In genomic region chr6:109840796-109841195, GRCh38 we compare ENCODE assay signal across 27 cellular contexts.
"Had no signal": no experiment of that assay in that cellular context is flagged by ENCODE, and none has a peak within 500 bp of the region (broad histone marks: within the 10 kb centered on the region; RNA-seq: fewer than 3 reads in every experiment).

No MANE protein-coding gene starts in this region.

- DNase-seq: dorsolateral prefrontal cortex; effector CD4-positive, alpha-beta T cell; foreskin keratinocyte; heart left ventricle; kidney; mesenchymal stem cell; mucosa of descending colon; naive thymus-derived CD4-positive, alpha-beta T cell; nucleus accumbens; right cardiac atrium; sigmoid colon; spleen; stimulated activated CD4-positive, alpha-beta T cell treated with anti-CD3 and anti-CD28 coated beads, Interleukin-4, amount 100 ng/mL, for 4 hours; upper lobe of left lung had no signal

- H3K4me3 ChIP-seq: dorsolateral prefrontal cortex, gastroesophageal sphincter, heart left ventricle, hepatocyte, mucosa of descending colon, prostate gland, sigmoid colon, skin epidermis, spleen, thoracic aorta, tibial nerve, upper lobe of left lung had no signal

- H3K9me3 ChIP-seq: gastroesophageal sphincter, mucosa of descending colon, prostate gland, sigmoid colon, thoracic aorta, tibial nerve, upper lobe of left lung had no signal

- H3K36me3 Mint-ChIP-seq: mesothelial cell of epicardium; naive thymus-derived CD4-positive, alpha-beta T cell; stimulated activated memory B cell treated with anti-CD40 and anti-IgM and Interleukin-4, amounts not matched to agents 10 μg/mL and 1 μg/mL and 100 μg/mL, for 72 hours had no signal

- H3K4me3 Mint-ChIP-seq: mesothelial cell of epicardium; naive thymus-derived CD4-positive, alpha-beta T cell; nephron; stimulated activated memory B cell treated with anti-CD40 and anti-IgM and Interleukin-4, amounts not matched to agents 10 μg/mL and 1 μg/mL and 100 μg/mL, for 72 hours; stimulated activated naive CD8-positive, alpha-beta T cell treated with anti-CD3 and anti-CD28 coated beads, Interleukin-15, Interleukin-2, amounts not matched to agents 100 ng/mL and 50 ng/mL, for 24 hours had no signal

- H3K27ac Mint-ChIP-seq: mesothelial cell of epicardium; naive thymus-derived CD4-positive, alpha-beta T cell; nephron; stimulated activated memory B cell treated with anti-CD40 and anti-IgM and Interleukin-4, amounts not matched to agents 10 μg/mL and 1 μg/mL and 100 μg/mL, for 72 hours; stimulated activated naive CD8-positive, alpha-beta T cell treated with anti-CD3 and anti-CD28 coated beads, Interleukin-15, Interleukin-2, amounts not matched to agents 100 ng/mL and 50 ng/mL, for 24 hours had no signal

- H3K9me3 Mint-ChIP-seq: mesothelial cell of epicardium; nephron; stimulated activated naive CD8-positive, alpha-beta T cell treated with anti-CD3 and anti-CD28 coated beads, Interleukin-15, Interleukin-2, amounts not matched to agents 100 ng/mL and 50 ng/mL, for 24 hours had no signal

- H3K4me2 ChIP-seq: hepatocyte had no signal

- H3K27me3 ChIP-seq: dorsolateral prefrontal cortex, foreskin keratinocyte, gastroesophageal sphincter, heart left ventricle, hepatocyte, sigmoid colon, spleen, tibial nerve, upper lobe of left lung had no signal

- ATAC-seq: esophagus mucosa; foreskin keratinocyte; gastroesophageal sphincter; heart left ventricle; left lobe of liver; mucosa of descending colon; naive thymus-derived CD4-positive, alpha-beta T cell; right cardiac atrium; stimulated activated memory B cell treated with anti-CD40 and anti-IgM and Interleukin-4, amounts not matched to agents 10 μg/mL and 1 μg/mL and 100 μg/mL, for 72 hours had no signal

- H3K27me3 Mint-ChIP-seq: naive thymus-derived CD4-positive, alpha-beta T cell; stimulated activated memory B cell treated with anti-CD40 and anti-IgM and Interleukin-4, amounts not matched to agents 10 μg/mL and 1 μg/mL and 100 μg/mL, for 72 hours; stimulated activated naive CD8-positive, alpha-beta T cell treated with anti-CD3 and anti-CD28 coated beads, Interleukin-15, Interleukin-2, amounts not matched to agents 100 ng/mL and 50 ng/mL, for 24 hours had no signal

- H3K4me1 Mint-ChIP-seq: mesothelial cell of epicardium; naive thymus-derived CD4-positive, alpha-beta T cell; nephron; stimulated activated memory B cell treated with anti-CD40 and anti-IgM and Interleukin-4, amounts not matched to agents 10 μg/mL and 1 μg/mL and 100 μg/mL, for 72 hours had no signal

- H3K27ac ChIP-seq: dorsolateral prefrontal cortex, epithelial cell of prostate, foreskin keratinocyte, gastroesophageal sphincter, heart left ventricle, hepatocyte, prostate gland, sigmoid colon, skin epidermis, spleen, thoracic aorta, tibial nerve, upper lobe of left lung had no signal

- H3K36me3 ChIP-seq: gastroesophageal sphincter, heart left ventricle, prostate gland, sigmoid colon, spleen, thoracic aorta, tibial nerve, upper lobe of left lung had no signal

- H3K4me1 ChIP-seq: foreskin keratinocyte, gastroesophageal sphincter, heart left ventricle, prostate gland, sigmoid colon, spleen, tibial nerve, upper lobe of left lung had no signal

- H2AFZ ChIP-seq: hepatocyte had no signal

- H3K79me2 ChIP-seq: hepatocyte had no signal
